ENCODE assay signal across 28 cellular contexts in genomic region chr20:43776691-43777090, GRCh38. TPM values are rescaled to one million over a fixed set of nuclear protein-coding genes. Genes with fewer than 3 reads are reported as not detected.
DNase-seq lines count a peak whose midpoint lies in the region; ATAC-seq and TF ChIP-seq lines count a peak whose summit lies in the region.
"Had no signal": no experiment of that assay in that cellular context is flagged by ENCODE, and none has a peak within 500 bp of the region (broad histone marks: within the 10 kb centered on the region; RNA-seq: fewer than 3 reads in every experiment).

No MANE protein-coding gene starts in this region.

- no peaks in the 10 kb centered on the region for H3K9me2 ChIP-seq in SK-N-SH

- no peak for TF ChIP-seq RAD21 in SK-N-SH (IDR thresholded peaks at IDR 0.05; ENCODE audit: low read length)

- TF ChIP-seq CTCF in RWPE2 (IDR thresholded peaks at IDR 0.05; ENCODE audit: poor library complexity, severe bottlenecking) (no peak), SK-N-SH (IDR thresholded peaks at IDR 0.05) (no peak)

- ATAC-seq in RWPE2 (ENCODE audit: low read depth): peak; percentile 59

- no peaks in the 10 kb centered on the region for H4K20me1 ChIP-seq in SK-N-SH (ENCODE audit: insufficient read depth)

- POLR2A ChIA-PET in SK-N-SH (lab: Yijun Ruan, JAX): no interaction called here

- TF ChIP-seq EP300 in SK-N-SH (IDR thresholded peaks at IDR 0.05; ENCODE audit: borderline replicate concordance in 1 of 2, low read depth in 1 of 2, low read length in 1 of 2): no peak

- H3K9ac ChIP-seq in SK-N-SH: no peak overlapping the region
- H3K9ac ChIP-seq: KMS-11 had no signal

- H3K27me3 ChIP-seq in RWPE2 (ENCODE audit: insufficient read depth, poor library complexity, severe bottlenecking) (no peaks in the 10 kb centered on the region), SK-N-SH (ENCODE audit: insufficient read depth) (no peaks in the 10 kb centered on the region)
- H3K27me3 ChIP-seq: BE2C had no signal

- H3K27ac ChIP-seq in RWPE2 (ENCODE audit: poor library complexity, severe bottlenecking): no peak overlapping the region
- no peak overlapping the region for H3K27ac ChIP-seq in SK-N-SH (ENCODE audit: low read depth in 2 of 2, low read length in 1 of 2)
- H3K27ac ChIP-seq: 22Rv1, KMS-11, PC-9, SK-N-MC had no signal

- peaks cover 6% of the 10 kb centered on the region for H3K9me3 ChIP-seq in RWPE2 (ENCODE audit: severe bottlenecking)
- no peaks in the 10 kb centered on the region for H3K9me3 ChIP-seq in SK-N-SH
- H3K9me3 ChIP-seq: BE2C had no signal

- H3K4me1 ChIP-seq in RWPE2 (ENCODE audit: insufficient read depth, poor library complexity, severe bottlenecking) (peaks cover 3% of the 10 kb centered on the region), SK-N-SH (ENCODE audit: control insufficient read depth in 1 of 2, insufficient read depth in 2 of 2, low read depth in 1 of 2, low read length in 1 of 2) (no peaks in the 10 kb centered on the region)
- H3K4me1 ChIP-seq: BE2C had no signal

- CTCF ChIA-PET in SK-N-SH (lab: Yijun Ruan, JAX): no interaction called here

- H3K4me3 ChIP-seq in RWPE2 (ENCODE audit: severe bottlenecking) (no peak overlapping the region), SK-N-SH (ENCODE audit: low read depth in 2 of 2, low read length in 1 of 2) (no peak overlapping the region)
- H3K4me3 ChIP-seq: PC-9, SK-N-MC had no signal

- H3K36me3 ChIP-seq in RWPE2 (ENCODE audit: low read depth) (no peaks in the 10 kb centered on the region), SK-N-SH (replicated peaks in 1 of 2; ENCODE audit: control insufficient read depth in 1 of 2, insufficient read depth in 2 of 2, low read length in 1 of 2) (no peaks in the 10 kb centered on the region)
- H3K36me3 ChIP-seq: BE2C had no signal

- 94% methylated on average over 1 of the region's 1 CpG for WGBS in SK-N-SH (ENCODE audit: low lambda C conversion rate)

- no peak overlapping the region for H2AFZ ChIP-seq in SK-N-SH (ENCODE audit: low read depth)
- H2AFZ ChIP-seq: PC-9 had no signal

- peak; percentile 9 for DNase-seq in activated effector memory CD4-positive, alpha-beta T cell treated with anti-CD3 and anti-CD28 coated beads, Interleukin-2, amount 50 U/mL, for 16 hours
- no peak for DNase-seq in activated effector memory CD4-positive, alpha-beta T cell treated with Interleukin-2 at 50 U/mL for 16 hours
- DNase-seq in RWPE2 (ENCODE audit: low spot score) (peak; percentile 52), kidney tubule cell (ENCODE audit: low spot score) (peak; percentile 4), NCI-H1694 treated with DMSO at 0.1 percent for 48 hours (lab: John Stamatoyannopoulos, UW) (no peak), SK-N-SH (no peak), EL (no peak), NCI-H1694 (lab: John Stamatoyannopoulos, UW) (no peak)
- DNase-seq: BE2C; CD8-positive, alpha-beta memory T cell; DMS 273 treated with DMSO at 0.1 percent for 48 hours; DMS79 treated with DMSO at 0.1 percent for 48 hours; NCI-H1092 treated with DMSO at 0.1 percent for 48 hours; NCI-H1436; NCI-H1930; NCI-H2107; NCI-H446; NCI-H524 treated with DMSO at 0.1 percent for 48 hours; NCI-H774; NK-92 treated with Interleukin-12 subunit alpha and Interleukin-12 subunit beta, amount 100 ng/mL, for 24 hours; PC-9; RPMI8226; SHP77 treated with DMSO at 0.1 percent for 48 hours; SW 1271 had no signal

- H3K4me2 ChIP-seq in SK-N-SH: no peak overlapping the region
- H3K4me2 ChIP-seq: KMS-11, PC-9 had no signal

- H3K79me2 ChIP-seq in SK-N-SH (ENCODE audit: insufficient read depth): no peaks in the 10 kb centered on the region

- H3F3A ChIP-seq in SK-N-SH (replicated peaks; ENCODE audit: insufficient read depth): no peaks in the 10 kb centered on the region

TF ChIP-seq in SK-N-SH, 30 proteins besides CTCF, POLR2A, EP300 and RAD21:
- TF ChIP-seq TCF12 (IDR thresholded peaks at IDR 0.05) (no peak), ELF1 (IDR thresholded peaks at IDR 0.05) (no peak), CHD2 (IDR thresholded peaks at IDR 0.05; ENCODE audit: low read length, partially characterized antibody) (no peak), FOSL2 (IDR thresholded peaks at IDR 0.05; ENCODE audit: borderline replicate concordance, low read depth) (no peak), TAF1 (IDR thresholded peaks at IDR 0.05; ENCODE audit: borderline replicate concordance, low read depth, low read length) (no peak), SIN3A (IDR thresholded peaks at IDR 0.05; ENCODE audit: borderline replicate concordance, low read depth, low read length) (no peak), IRF3 (IDR thresholded peaks at IDR 0.05; ENCODE audit: low read depth, low read length) (no peak), RXRA (IDR thresholded peaks at IDR 0.05; ENCODE audit: borderline replicate concordance, low read depth) (no peak), EZH2phosphoT487 (IDR thresholded peaks at IDR 0.05; ENCODE audit: borderline replicate concordance, low read depth) (no peak), MXI1 (IDR thresholded peaks at IDR 0.05; ENCODE audit: low read depth, low read length) (no peak), FOXM1 (IDR thresholded peaks at IDR 0.05; ENCODE audit: low read depth) (no peak), POLR2AphosphoS5 (IDR thresholded peaks at IDR 0.05; ENCODE audit: low read depth, low read length) (no peak), FOXJ3 (CRISPR knock-in tag; IDR thresholded peaks at IDR 0.05) (no peak), REST (IDR thresholded peaks at IDR 0.05; ENCODE audit: low read depth, low read length) (no peak), GABPA (IDR thresholded peaks at IDR 0.05; ENCODE audit: low read depth) (no peak)
TF ChIP-seq in SK-N-SH: peak in this region for 0.

RNA-seq across cellular contexts. Expression of gene GTSF1L, which starts 49.9 kb away (rescaled TPM):
- not detected in 2 replicates for polyA plus RNA-seq in SK-N-SH (2012; rRNA removed)
- polyA plus RNA-seq in SK-N-SH (2012; cell fraction: cytosol; rRNA removed): not detected in 2 replicates
- not detected in 2 replicates for polyA plus RNA-seq in SK-N-SH (2012; cell fraction: nucleus; rRNA removed)
- polyA plus RNA-seq: CD14-positive monocyte; CD8-positive, alpha-beta memory T cell had no signal

Comparison
In these comparisons a context has a peak if more than half of its experiments do, and no peak if none do; other contexts are left out.
1. DNase-seq: peak in activated effector memory CD4-positive, alpha-beta T cell treated with anti-CD3 and anti-CD28 coated beads, Interleukin-2, amount 50 U/mL, for 16 hours (single experiment), RWPE2 (single experiment) and kidney tubule cell (single experiment); none in activated effector memory CD4-positive, alpha-beta T cell treated with Interleukin-2 at 50 U/mL for 16 hours (single experiment), NCI-H1694 treated with DMSO at 0.1 percent for 48 hours (single experiment), SK-N-SH (single experiment), EL (single experiment) and NCI-H1694 (single experiment).